ENCODE assay signal across 9 cellular contexts in the genomic region with DNA sequence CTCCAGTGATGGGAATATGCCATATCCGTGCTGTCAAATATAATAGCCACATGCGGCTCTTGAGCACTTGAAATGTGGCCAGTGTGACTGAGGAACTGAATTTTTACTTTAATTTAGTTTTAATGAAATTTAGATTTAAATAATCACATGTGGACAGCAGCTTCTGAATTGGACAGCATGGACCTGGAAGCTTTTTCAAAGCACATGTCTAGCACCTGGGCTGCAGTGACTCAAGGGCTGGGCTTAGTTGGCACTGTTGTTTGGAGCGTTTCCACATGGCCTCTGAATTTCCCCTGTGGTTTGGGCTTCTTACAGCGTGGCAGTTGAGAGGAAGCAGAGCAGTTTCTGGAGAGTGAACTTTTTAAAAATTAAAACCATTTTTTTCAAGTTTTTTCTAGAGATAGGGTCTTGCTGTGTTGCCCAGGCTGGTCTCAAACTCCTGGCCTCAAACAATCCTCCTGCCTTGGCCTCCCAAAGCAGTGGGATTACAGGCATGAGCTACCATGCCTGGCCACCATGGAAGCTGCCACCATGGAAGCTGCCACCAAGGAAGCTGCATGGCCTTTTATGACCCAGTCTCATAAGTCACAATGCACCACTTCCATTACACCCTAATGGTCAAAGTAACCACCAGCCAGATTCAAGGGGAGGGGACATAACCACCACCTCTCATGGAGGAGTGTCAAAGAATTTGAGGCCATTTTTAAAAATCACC. TPM values are rescaled to one million over a fixed set of nuclear protein-coding genes. Genes with fewer than 3 reads are reported as not detected.
DNase-seq lines count a peak whose midpoint lies in the region; ATAC-seq and TF ChIP-seq lines count a peak whose summit lies in the region.
"Had no signal": no experiment of that assay in that cellular context is flagged by ENCODE, and none has a peak within 500 bp of the region (broad histone marks: within the 10 kb centered on the region; RNA-seq: fewer than 3 reads in every experiment).

No MANE protein-coding gene starts in this region.

- DNase-seq in GM04504 (ENCODE audit: low read depth) (peak; percentile 74), WTC11 (ENCODE audit: low spot score) (no peak), dorsolateral prefrontal cortex (no peak), inferior parietal cortex (ENCODE audit: extremely low spot score) (no peak), glomerular visceral epithelial cell (ENCODE audit: extremely low spot score) (no peak)
- DNase-seq in stimulated activated CD4-positive, alpha-beta T cell treated with anti-CD3 and anti-CD28 coated beads, Interleukin-15, amount 100 ng/mL, for 24 hours = peak; percentile 60
- DNase-seq: NCI-H524 treated with DMSO at 0.1 percent for 48 hours had no signal

- H3K27me3 ChIP-seq in dorsolateral prefrontal cortex = no peaks in the 10 kb centered on the region

- H3K36me3 Mint-ChIP-seq in WTC11 = no peaks in the 10 kb centered on the region

- H3K4me3 ChIP-seq in dorsolateral prefrontal cortex = no peak overlapping the region

- no peak overlapping the region for H3K27ac Mint-ChIP-seq in WTC11

- no peaks in the 10 kb centered on the region for H3K9me3 Mint-ChIP-seq in WTC11

- peak overlapping the region in 40 of 59 donors; percentile 6 to 83 (median 63) for H3K27ac ChIP-seq in dorsolateral prefrontal cortex

- ATAC-seq in WTC11 = no peak
- no peak for ATAC-seq in HG03571 (IDR thresholded peaks at IDR 0.05; ENCODE audit: unreplicated experiment)
- no peak for ATAC-seq in GM18907 (IDR thresholded peaks at IDR 0.05; ENCODE audit: unreplicated experiment)

- CTCF ChIA-PET in WTC11 (lab: Charles Lee) = interaction anchor here (1.3 kb wide), 1 partner anchor 77 kb away, joined by 3 read pairs; no protein-coding TSS in a partner anchor

- no peaks in the 10 kb centered on the region for H3K27me3 Mint-ChIP-seq in WTC11 (ENCODE audit: low read depth)

- no peak for TF ChIP-seq CTCF in WTC11 (IDR thresholded peaks at IDR 0.05)
- no peak for TF ChIP-seq CTCF in dorsolateral prefrontal cortex (IDR thresholded peaks at IDR 0.05 in 54 of 56, conservative IDR thresholded peaks at IDR 0.05 in 2 of 56; ENCODE audit: low read depth in 1 of 56, partially characterized antibody in 56 of 56)

- H3K4me1 Mint-ChIP-seq in WTC11 = peaks cover 9% of the 10 kb centered on the region

- intact Hi-C loops in dorsolateral prefrontal cortex (cut with DNase I) = no loop called here

- no peak overlapping the region for H3K4me3 Mint-ChIP-seq in WTC11

- POLR2A ChIA-PET in WTC11 (lab: Charles Lee) = no interaction called here

TF ChIP-seq in WTC11, 78 proteins besides CTCF, POLR2A, EP300 and RAD21:
- no peak for TF ChIP-seq TEAD1 (CRISPR knock-in tag; IDR thresholded peaks at IDR 0.05)
- peak; percentile 84 for TF ChIP-seq ZNF121 (CRISPR knock-in tag; IDR thresholded peaks at IDR 0.05)
- no peak for TF ChIP-seq PREB (CRISPR knock-in tag; IDR thresholded peaks at IDR 0.05; ENCODE audit: borderline replicate concordance)

RNA-seq across cellular contexts. Expression of gene TOB1, which starts 6.7 kb away (rescaled TPM):
- total RNA-seq in WTC11 (2021) (33.5 to 37.9 TPM (median 36.0 TPM) in 3 replicates), dorsolateral prefrontal cortex (10 to 100 TPM; 41.0 to 97.0 (median 58.6) TPM)

RNA-seq across cellular contexts. Expression of gene WFIKKN2, which starts 37.5 kb away (rescaled TPM):
- 0.07 to 0.11 TPM (median 0.09 TPM) in 3 replicates for total RNA-seq in WTC11 (2021)
- total RNA-seq in dorsolateral prefrontal cortex = 10 to 100 TPM in 1 of 120 experiments, 1 to 10 TPM in 40, under 1 TPM in 79; 0.27 to 16.6 (median 0.80) TPM

Comparison
In these comparisons a context has a peak if more than half of its experiments do, and no peak if none do; other contexts are left out.
1. DNase-seq: peak in GM04504 (single experiment) and stimulated activated CD4-positive, alpha-beta T cell treated with anti-CD3 and anti-CD28 coated beads, Interleukin-15, amount 100 ng/mL, for 24 hours (single experiment); none in WTC11 (single experiment), dorsolateral prefrontal cortex (0 of 10), inferior parietal cortex (single experiment) and glomerular visceral epithelial cell (single experiment).